19 cellular contexts compared by ENCODE assay signal in the genomic region with DNA sequence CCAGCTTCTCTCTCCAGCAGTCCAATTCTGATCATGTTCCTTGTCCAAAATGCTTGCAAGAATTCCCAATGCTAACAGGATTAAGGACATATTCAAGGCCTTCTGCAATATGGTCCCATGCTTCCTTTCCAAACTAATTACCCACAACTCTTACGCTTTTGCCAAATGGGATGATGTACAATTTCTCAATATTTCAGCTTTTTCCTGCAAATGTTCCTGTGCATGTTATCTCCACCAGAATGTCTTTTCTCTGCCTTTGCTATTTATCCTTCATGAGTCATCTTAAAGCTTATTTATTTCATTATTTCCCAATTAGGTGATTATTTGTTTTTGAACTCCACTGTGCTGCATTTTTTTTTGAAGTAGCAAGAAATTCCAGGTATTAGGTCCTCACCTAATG.
A peak's percentile ranks its signal among the peaks of the same experiment; 100 is the strongest.
DNase-seq lines count a peak whose midpoint lies in the region; ATAC-seq, FAIRE-seq and TF ChIP-seq lines count a peak whose summit lies in the region.
"Had no signal": no experiment of that assay in that cellular context is flagged by ENCODE, and none has a peak within 500 bp of the region (broad histone marks: within the 10 kb centered on the region; RNA-seq: fewer than 3 reads in every experiment).

No MANE protein-coding gene starts in this region.

- H3K4me1 ChIP-seq in breast epithelium, result no peaks in the 10 kb centered on the region
- peaks cover 17% of the 10 kb centered on the region for H3K4me1 ChIP-seq in astrocyte (ENCODE audit: insufficient read depth, low read length)
- H3K4me1 ChIP-seq in OCI-LY7 (ENCODE audit: insufficient read depth, low read length, poor library complexity, severe bottlenecking), result no peaks in the 10 kb centered on the region
- H3K4me1 ChIP-seq: HAP-1 had no signal

- H3K9me3 ChIP-seq in breast epithelium (no peaks in the 10 kb centered on the region), astrocyte (ENCODE audit: insufficient read depth, low read depth, low read length) (no peaks in the 10 kb centered on the region), OCI-LY7 (ENCODE audit: low read length) (no peaks in the 10 kb centered on the region)
- H3K9me3 ChIP-seq: HAP-1 had no signal

- no TSS peak for BruUV-seq in MCF 10A (replicated peaks; lab: Mats Ljungman, UMichigan)
- no TSS peak for BruUV-seq in OCI-LY7 (replicated peaks; lab: Mats Ljungman, UMichigan)

- ATAC-seq in omental fat pad (ENCODE audit: low FRiP score) (no peak), GM18909 (IDR thresholded peaks at IDR 0.05; ENCODE audit: poor library complexity, unreplicated experiment) (no peak)
- ATAC-seq: CD8-positive, alpha-beta T cell; HepG2 had no signal

- no peak for FAIRE-seq in astrocyte (lab: Jason Lieb, UNC)
- FAIRE-seq: G401.6, GM12892, H1, HepG2, HTR-8/SVneo had no signal

- POLR2A ChIA-PET in MCF 10A (lab: Yijun Ruan, JAX) (no interaction called here), OCI-LY7 (lab: Charles Lee) (no interaction called here)

- H3K9me3 Mint-ChIP-seq in MCF 10A (ENCODE audit: unreplicated experiment) (no peaks in the 10 kb centered on the region), astrocyte (ENCODE audit: unreplicated experiment) (peaks cover 1% of the 10 kb centered on the region)
- H3K9me3 Mint-ChIP-seq: CD8-positive, alpha-beta T cell; HFFc6 had no signal

- CTCF ChIA-PET in MCF 10A (lab: Yijun Ruan, JAX) (interaction anchor here (1.0 to 3.2 kb wide), 4 partner anchors 9 to 36 kb away, joined by 3 to 21 read pairs (median 4); no protein-coding TSS in a partner anchor), OCI-LY7 (lab: Charles Lee; ENCODE audit: unreplicated experiment) (no interaction called here)

- H3K4me3 ChIP-seq in breast epithelium (no peak overlapping the region), astrocyte (ENCODE audit: insufficient read depth, low read depth, low read length) (no peak overlapping the region), fibroblast of mammary gland (ENCODE audit: control insufficient read depth, low read depth, low read length) (no peak overlapping the region), OCI-LY7 (ENCODE audit: low read depth, low read length, poor library complexity, severe bottlenecking) (no peak overlapping the region)
- H3K4me3 ChIP-seq: HAP-1 had no signal

- H3K27me3 Mint-ChIP-seq in MCF 10A (ENCODE audit: insufficient read depth, unreplicated experiment), result no peaks in the 10 kb centered on the region
- H3K27me3 Mint-ChIP-seq in astrocyte (ENCODE audit: low read depth, unreplicated experiment), result peaks cover 1% of the 10 kb centered on the region

- H3K36me3 Mint-ChIP-seq in MCF 10A (ENCODE audit: insufficient read depth, unreplicated experiment) (no peaks in the 10 kb centered on the region), astrocyte (ENCODE audit: low read depth, unreplicated experiment) (no peaks in the 10 kb centered on the region)
- H3K36me3 Mint-ChIP-seq: CD14-positive monocyte; CD8-positive, alpha-beta T cell had no signal

- H3K79me2 ChIP-seq in astrocyte (ENCODE audit: insufficient read depth, low read length) (no peaks in the 10 kb centered on the region), OCI-LY7 (ENCODE audit: insufficient read depth, low read depth, low read length) (no peaks in the 10 kb centered on the region)

- H3K4me3 Mint-ChIP-seq in MCF 10A (ENCODE audit: unreplicated experiment) (no peak overlapping the region), astrocyte (ENCODE audit: unreplicated experiment) (no peak overlapping the region)
- H3K4me3 Mint-ChIP-seq: CD14-positive monocyte; CD8-positive, alpha-beta T cell; HFFc6 had no signal

- H3K9ac ChIP-seq in astrocyte (ENCODE audit: low read length), result no peak overlapping the region

- H2AFZ ChIP-seq in astrocyte (ENCODE audit: low read depth, low read length) (no peak overlapping the region), OCI-LY7 (ENCODE audit: low read length) (no peak overlapping the region)

- H3K4me2 ChIP-seq in astrocyte (ENCODE audit: low read length) (no peak overlapping the region), OCI-LY7 (ENCODE audit: low read length) (no peak overlapping the region)

- H3K27me3 ChIP-seq in breast epithelium, result no peaks in the 10 kb centered on the region
- H3K27me3 ChIP-seq in astrocyte (ENCODE audit: insufficient read depth, low read length), result no peaks in the 10 kb centered on the region

- DNase-seq in MCF 10A (ENCODE audit: unreplicated experiment) (peak; percentile 21), breast epithelium (ENCODE audit: low spot score in 2 of 2) (no peak), astrocyte (ENCODE audit: low read depth) (peak; percentile 2), fibroblast of mammary gland (ENCODE audit: low read depth) (peak; percentile 57), omental fat pad (ENCODE audit: low spot score) (no peak), COLO829 (ENCODE audit: low spot score) (no peak), OCI-LY7 (ENCODE audit: low spot score) (no peak)
- DNase-seq: CD8-positive, alpha-beta T cell; DMS 273 treated with DMSO at 0.1 percent for 48 hours; HFFc6 had no signal

- no peak for TF ChIP-seq POLR2A in breast epithelium (IDR thresholded peaks at IDR 0.05)

- H3K4me1 Mint-ChIP-seq in MCF 10A (ENCODE audit: insufficient read depth, unreplicated experiment) (peaks cover 30% of the 10 kb centered on the region), astrocyte (ENCODE audit: low read depth, unreplicated experiment) (no peaks in the 10 kb centered on the region)
- H3K4me1 Mint-ChIP-seq: CD14-positive monocyte had no signal

- H3K27ac ChIP-seq in breast epithelium (no peak overlapping the region), astrocyte (ENCODE audit: low read depth, low read length) (no peak overlapping the region), OCI-LY7 (ENCODE audit: low read depth, low read length, poor library complexity, severe bottlenecking) (no peak overlapping the region)
- H3K27ac ChIP-seq: 22Rv1 had no signal

- H4K20me1 ChIP-seq in astrocyte (ENCODE audit: insufficient read depth, low read length) (no peaks in the 10 kb centered on the region), OCI-LY7 (ENCODE audit: insufficient read depth, low read length) (no peaks in the 10 kb centered on the region)

- H3K36me3 ChIP-seq in breast epithelium (no peaks in the 10 kb centered on the region), astrocyte (ENCODE audit: insufficient read depth, low read length) (no peaks in the 10 kb centered on the region), OCI-LY7 (ENCODE audit: insufficient read depth, low read length) (no peaks in the 10 kb centered on the region)
- H3K36me3 ChIP-seq: HAP-1 had no signal

- TF ChIP-seq CTCF in MCF 10A (IDR thresholded peaks at IDR 0.05; ENCODE audit: unreplicated experiment), result no peak
- TF ChIP-seq CTCF in breast epithelium (IDR thresholded peaks at IDR 0.05), result no peak
- TF ChIP-seq CTCF in astrocyte (IDR thresholded peaks at IDR 0.05; ENCODE audit: insufficient read depth, low read depth, low read length), result no peak
- TF ChIP-seq CTCF in fibroblast of mammary gland (conservative IDR thresholded peaks at IDR 0.05; ENCODE audit: control insufficient read depth, insufficient read depth, low read depth, low read length), result no peak
- TF ChIP-seq CTCF in omental fat pad (IDR thresholded peaks at IDR 0.05), result no peak
- no peak for TF ChIP-seq CTCF in OCI-LY7 (conservative IDR thresholded peaks at IDR 0.05; ENCODE audit: low read length)

- H3K27ac Mint-ChIP-seq in MCF 10A (ENCODE audit: low read depth, unreplicated experiment) (no peak overlapping the region), astrocyte (ENCODE audit: unreplicated experiment) (no peak overlapping the region)
- H3K27ac Mint-ChIP-seq: CD14-positive monocyte; CD8-positive, alpha-beta T cell; HFFc6 had no signal

- H3K9me2 ChIP-seq in OCI-LY7 (ENCODE audit: insufficient read depth, low read length), result no peaks in the 10 kb centered on the region

- intact Hi-C loops in MCF 10A (cut with micrococcal nuclease), result no loop called here
- intact Hi-C loops in breast epithelium (cut with DNase I; ENCODE audit: low total_unique reads), result no loop called here
- intact Hi-C loops in OCI-LY7 (cut with micrococcal nuclease; ENCODE audit: unreplicated experiment), result no loop called here

Comparison
In these comparisons a context has a peak if more than half of its experiments do, and no peak if none do; other contexts are left out.
1. DNase-seq: peak in MCF 10A (single experiment), astrocyte (single experiment) and fibroblast of mammary gland (single experiment); none in breast epithelium (0 of 2), omental fat pad (single experiment), COLO829 (single experiment) and OCI-LY7 (single experiment).